Comparison of ENCODE assay signal across 1 cellular context in the genomic region with DNA sequence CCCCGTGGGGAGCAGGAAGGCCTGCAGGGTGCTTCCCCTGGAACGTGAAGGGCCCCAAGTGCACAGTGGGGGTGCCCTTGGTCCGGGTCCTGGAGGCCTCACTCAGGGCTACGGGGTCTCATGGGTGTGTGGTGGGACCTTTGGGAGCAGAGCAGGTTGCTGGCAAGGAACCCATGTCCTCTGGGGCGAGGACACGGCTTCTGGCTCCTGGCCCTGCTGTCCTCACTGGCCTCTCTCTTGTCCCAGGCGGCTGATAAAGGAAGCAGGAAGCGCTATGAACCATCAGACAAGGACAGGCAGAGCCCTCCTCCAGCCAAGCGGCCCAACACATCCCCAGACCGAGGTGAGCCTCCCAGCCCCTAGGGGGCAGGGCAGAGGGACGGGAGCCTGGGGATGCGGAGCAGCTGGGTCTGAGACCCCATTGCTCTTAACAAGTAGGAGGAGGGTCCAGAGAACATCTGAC.
TF ChIP-seq lines count a peak whose summit lies in the region.

No MANE protein-coding gene starts in this region.

TF ChIP-seq in K562, 482 proteins besides CTCF, POLR2A, EP300 and RAD21 (continued from another document and continues in another):
- TF ChIP-seq, protein P1, sequence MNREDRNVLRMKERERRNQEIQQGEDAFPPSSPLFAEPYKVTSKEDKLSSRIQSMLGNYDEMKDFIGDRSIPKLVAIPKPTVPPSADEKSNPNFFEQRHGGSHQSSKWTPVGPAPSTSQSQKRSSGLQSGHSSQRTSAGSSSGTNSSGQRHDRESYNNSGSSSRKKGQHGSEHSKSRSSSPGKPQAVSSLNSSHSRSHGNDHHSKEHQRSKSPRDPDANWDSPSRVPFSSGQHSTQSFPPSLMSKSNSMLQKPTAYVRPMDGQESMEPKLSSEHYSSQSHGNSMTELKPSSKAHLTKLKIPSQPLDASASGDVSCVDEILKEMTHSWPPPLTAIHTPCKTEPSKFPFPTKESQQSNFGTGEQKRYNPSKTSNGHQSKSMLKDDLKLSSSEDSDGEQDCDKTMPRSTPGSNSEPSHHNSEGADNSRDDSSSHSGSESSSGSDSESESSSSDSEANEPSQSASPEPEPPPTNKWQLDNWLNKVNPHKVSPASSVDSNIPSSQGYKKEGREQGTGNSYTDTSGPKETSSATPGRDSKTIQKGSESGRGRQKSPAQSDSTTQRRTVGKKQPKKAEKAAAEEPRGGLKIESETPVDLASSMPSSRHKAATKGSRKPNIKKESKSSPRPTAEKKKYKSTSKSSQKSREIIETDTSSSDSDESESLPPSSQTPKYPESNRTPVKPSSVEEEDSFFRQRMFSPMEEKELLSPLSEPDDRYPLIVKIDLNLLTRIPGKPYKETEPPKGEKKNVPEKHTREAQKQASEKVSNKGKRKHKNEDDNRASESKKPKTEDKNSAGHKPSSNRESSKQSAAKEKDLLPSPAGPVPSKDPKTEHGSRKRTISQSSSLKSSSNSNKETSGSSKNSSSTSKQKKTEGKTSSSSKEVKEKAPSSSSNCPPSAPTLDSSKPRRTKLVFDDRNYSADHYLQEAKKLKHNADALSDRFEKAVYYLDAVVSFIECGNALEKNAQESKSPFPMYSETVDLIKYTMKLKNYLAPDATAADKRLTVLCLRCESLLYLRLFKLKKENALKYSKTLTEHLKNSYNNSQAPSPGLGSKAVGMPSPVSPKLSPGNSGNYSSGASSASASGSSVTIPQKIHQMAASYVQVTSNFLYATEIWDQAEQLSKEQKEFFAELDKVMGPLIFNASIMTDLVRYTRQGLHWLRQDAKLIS (CRISPR knock-in tag; IDR thresholded peaks at IDR 0.05): no peak
- peak; percentile 72; the same call in 1 of the 2 replicates for TF ChIP-seq ZBTB33 (CRISPR knock-in tag; IDR thresholded peaks at IDR 0.05)
- peak; percentile 45; the same call in 1 of the 2 replicates for TF ChIP-seq SPI1 (IDR thresholded peaks at IDR 0.05; ENCODE audit: borderline replicate concordance, low read depth, low read length)
- TF ChIP-seq MAFG (tag; conservative IDR thresholded peaks at IDR 0.05): no peak
- TF ChIP-seq CREM (IDR thresholded peaks at IDR 0.05; ENCODE audit: low read depth): no peak; the same call in 1 of the 2 replicates
- TF ChIP-seq XRCC4 (IDR thresholded peaks at IDR 0.05; ENCODE audit: extremely low read depth, insufficient read depth, insufficient read length): no peak
- TF ChIP-seq GABPA (tag; conservative IDR thresholded peaks at IDR 0.05; ENCODE audit: low read depth): peak; percentile 64
- TF ChIP-seq NR2C1 (IDR thresholded peaks at IDR 0.05): no peak
- TF ChIP-seq NR2C1 (tag; IDR thresholded peaks at IDR 0.05): no peak
- no peak for TF ChIP-seq ZSCAN32 (CRISPR knock-in tag; IDR thresholded peaks at IDR 0.05)
- TF ChIP-seq BRD4 (IDR thresholded peaks at IDR 0.05): no peak
- no peak for TF ChIP-seq CHD2 (IDR thresholded peaks at IDR 0.05; ENCODE audit: low read depth, low read length)
- TF ChIP-seq HMG20B (CRISPR knock-in tag; IDR thresholded peaks at IDR 0.05): no peak
- no peak for TF ChIP-seq ZNF140 (CRISPR knock-in tag; IDR thresholded peaks at IDR 0.05)
- no peak for TF ChIP-seq ZBTB34 (CRISPR knock-in tag; IDR thresholded peaks at IDR 0.05)
- no peak for TF ChIP-seq ZNF277 (CRISPR knock-in tag; IDR thresholded peaks at IDR 0.05; ENCODE audit: borderline replicate concordance)
- TF ChIP-seq, protein P2, sequence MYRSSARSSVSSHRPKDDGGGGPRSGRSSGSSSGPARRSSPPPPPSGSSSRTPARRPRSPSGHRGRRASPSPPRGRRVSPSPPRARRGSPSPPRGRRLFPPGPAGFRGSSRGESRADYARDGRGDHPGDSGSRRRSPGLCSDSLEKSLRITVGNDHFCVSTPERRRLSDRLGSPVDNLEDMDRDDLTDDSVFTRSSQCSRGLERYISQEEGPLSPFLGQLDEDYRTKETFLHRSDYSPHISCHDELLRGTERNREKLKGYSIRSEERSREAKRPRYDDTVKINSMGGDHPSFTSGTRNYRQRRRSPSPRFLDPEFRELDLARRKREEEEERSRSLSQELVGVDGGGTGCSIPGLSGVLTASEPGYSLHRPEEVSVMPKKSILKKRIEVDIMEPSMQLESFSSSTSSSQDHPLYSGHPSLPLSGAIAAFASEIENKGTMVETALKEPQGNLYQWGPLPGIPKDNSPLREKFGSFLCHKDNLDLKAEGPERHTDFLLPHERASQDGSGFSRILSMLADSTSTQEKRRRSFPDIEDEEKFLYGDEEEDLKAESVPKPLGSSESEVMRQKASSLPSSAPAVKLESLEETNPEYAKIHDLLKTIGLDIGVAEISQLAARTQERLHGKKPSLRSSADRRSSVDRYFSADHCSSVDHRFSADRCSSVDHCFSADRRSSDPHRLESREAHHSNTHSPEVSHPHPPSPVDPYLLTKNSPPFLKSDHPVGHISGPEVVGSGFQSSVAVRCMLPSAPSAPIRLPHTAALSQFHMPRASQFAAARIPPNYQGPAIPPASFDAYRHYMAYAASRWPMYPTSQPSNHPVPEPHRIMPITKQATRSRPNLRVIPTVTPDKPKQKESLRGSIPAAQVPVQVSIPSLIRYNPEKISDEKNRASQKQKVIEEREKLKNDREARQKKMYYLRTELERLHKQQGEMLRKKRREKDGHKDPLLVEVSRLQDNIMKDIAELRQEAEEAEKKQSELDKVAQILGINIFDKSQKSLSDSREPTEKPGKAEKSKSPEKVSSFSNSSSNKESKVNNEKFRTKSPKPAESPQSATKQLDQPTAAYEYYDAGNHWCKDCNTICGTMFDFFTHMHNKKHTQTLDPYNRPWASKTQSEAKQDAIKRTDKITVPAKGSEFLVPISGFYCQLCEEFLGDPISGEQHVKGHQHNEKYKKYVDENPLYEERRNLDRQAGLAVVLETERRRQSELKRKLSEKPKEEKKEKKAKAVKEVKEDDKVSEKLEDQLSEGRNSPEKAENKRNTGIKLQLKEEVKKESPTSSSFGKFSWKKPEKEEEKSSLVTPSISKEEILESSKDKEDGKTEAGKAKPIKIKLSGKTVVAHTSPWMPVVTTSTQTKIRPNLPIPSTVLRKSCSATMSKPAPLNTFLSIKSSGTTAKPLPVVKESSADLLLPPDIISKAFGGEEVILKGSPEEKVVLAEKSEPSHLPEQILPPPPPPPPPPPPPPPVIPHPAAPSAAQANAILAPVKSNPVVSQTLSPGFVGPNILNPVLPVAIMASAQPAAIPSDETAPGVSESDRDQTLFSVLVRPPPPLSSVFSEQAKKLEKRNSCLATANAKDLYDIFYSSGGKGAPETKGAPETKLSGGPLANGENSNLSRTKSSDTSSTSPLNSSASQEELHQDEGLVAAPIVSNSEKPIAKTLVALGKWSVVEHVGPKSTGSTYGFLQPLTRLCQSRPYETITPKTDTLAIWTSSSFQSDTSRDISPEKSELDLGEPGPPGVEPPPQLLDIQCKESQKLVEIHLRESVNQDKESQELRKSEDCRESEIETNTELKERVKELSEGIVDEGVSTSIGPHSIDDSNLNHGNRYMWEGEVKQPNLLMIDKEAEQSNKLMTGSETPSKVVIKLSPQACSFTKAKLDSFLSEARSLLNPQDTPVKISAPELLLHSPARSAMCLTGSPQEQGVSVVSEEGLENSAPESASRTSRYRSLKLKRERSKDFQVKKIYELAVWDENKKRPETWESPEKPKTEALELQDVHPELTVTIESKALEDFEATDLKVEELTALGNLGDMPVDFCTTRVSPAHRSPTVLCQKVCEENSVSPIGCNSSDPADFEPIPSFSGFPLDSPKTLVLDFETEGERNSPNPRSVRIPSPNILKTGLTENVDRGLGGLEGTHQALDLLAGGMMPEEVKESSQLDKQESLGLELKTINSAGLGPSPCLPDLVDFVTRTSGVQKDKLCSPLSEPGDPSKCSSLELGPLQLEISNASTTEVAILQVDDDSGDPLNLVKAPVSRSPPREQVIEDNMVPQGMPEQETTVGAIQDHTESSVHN (IDR thresholded peaks at IDR 0.05; ENCODE audit: borderline replicate concordance in 1 of 2, low read depth in 1 of 2): no peak
- TF ChIP-seq ELK3 (CRISPR knock-in tag; IDR thresholded peaks at IDR 0.05): no peak
- TF ChIP-seq, protein P3, sequence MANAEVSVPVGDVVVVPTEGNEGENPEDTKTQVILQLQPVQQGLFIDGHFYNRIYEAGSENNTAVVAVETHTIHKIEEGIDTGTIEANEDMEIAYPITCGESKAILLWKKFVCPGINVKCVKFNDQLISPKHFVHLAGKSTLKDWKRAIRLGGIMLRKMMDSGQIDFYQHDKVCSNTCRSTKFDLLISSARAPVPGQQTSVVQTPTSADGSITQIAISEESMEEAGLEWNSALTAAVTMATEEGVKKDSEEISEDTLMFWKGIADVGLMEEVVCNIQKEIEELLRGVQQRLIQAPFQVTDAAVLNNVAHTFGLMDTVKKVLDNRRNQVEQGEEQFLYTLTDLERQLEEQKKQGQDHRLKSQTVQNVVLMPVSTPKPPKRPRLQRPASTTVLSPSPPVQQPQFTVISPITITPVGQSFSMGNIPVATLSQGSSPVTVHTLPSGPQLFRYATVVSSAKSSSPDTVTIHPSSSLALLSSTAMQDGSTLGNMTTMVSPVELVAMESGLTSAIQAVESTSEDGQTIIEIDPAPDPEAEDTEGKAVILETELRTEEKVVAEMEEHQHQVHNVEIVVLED (CRISPR knock-in tag; IDR thresholded peaks at IDR 0.05): no peak
- TF ChIP-seq NFXL1 (CRISPR knock-in tag; IDR thresholded peaks at IDR 0.05): no peak
- TF ChIP-seq, protein P4, sequence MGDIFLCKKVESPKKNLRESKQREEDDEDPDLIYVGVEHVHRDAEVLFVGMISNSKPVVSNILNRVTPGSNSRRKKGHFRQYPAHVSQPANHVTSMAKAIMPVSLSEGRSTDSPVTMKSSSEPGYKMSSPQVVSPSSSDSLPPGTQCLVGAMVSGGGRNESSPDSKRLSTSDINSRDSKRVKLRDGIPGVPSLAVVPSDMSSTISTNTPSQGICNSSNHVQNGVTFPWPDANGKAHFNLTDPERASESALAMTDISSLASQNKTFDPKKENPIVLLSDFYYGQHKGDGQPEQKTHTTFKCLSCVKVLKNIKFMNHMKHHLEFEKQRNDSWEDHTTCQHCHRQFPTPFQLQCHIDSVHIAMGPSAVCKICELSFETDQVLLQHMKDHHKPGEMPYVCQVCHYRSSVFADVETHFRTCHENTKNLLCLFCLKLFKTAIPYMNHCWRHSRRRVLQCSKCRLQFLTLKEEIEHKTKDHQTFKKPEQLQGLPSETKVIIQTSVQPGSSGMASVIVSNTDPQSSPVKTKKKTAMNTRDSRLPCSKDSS (IDR thresholded peaks at IDR 0.05; ENCODE audit: low read depth, partially characterized antibody): no peak
- no peak for TF ChIP-seq CGGBP1 (CRISPR knock-in tag; IDR thresholded peaks at IDR 0.05)
- TF ChIP-seq, protein P5, sequence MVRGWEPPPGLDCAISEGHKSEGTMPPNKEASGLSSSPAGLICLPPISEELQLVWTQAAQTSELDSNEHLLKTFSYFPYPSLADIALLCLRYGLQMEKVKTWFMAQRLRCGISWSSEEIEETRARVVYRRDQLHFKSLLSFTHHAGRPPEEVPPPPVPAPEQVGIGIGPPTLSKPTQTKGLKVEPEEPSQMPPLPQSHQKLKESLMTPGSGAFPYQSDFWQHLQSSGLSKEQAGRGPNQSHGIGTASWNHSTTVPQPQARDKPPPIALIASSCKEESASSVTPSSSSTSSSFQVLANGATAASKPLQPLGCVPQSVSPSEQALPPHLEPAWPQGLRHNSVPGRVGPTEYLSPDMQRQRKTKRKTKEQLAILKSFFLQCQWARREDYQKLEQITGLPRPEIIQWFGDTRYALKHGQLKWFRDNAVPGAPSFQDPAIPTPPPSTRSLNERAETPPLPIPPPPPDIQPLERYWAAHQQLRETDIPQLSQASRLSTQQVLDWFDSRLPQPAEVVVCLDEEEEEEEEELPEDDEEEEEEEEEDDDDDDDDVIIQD (CRISPR knock-in tag; IDR thresholded peaks at IDR 0.05): no peak
- TF ChIP-seq TCF7L2 (IDR thresholded peaks at IDR 0.05; ENCODE audit: low read depth, low read length): no peak
